11 cellular contexts compared by ENCODE assay signal in the genomic region with DNA sequence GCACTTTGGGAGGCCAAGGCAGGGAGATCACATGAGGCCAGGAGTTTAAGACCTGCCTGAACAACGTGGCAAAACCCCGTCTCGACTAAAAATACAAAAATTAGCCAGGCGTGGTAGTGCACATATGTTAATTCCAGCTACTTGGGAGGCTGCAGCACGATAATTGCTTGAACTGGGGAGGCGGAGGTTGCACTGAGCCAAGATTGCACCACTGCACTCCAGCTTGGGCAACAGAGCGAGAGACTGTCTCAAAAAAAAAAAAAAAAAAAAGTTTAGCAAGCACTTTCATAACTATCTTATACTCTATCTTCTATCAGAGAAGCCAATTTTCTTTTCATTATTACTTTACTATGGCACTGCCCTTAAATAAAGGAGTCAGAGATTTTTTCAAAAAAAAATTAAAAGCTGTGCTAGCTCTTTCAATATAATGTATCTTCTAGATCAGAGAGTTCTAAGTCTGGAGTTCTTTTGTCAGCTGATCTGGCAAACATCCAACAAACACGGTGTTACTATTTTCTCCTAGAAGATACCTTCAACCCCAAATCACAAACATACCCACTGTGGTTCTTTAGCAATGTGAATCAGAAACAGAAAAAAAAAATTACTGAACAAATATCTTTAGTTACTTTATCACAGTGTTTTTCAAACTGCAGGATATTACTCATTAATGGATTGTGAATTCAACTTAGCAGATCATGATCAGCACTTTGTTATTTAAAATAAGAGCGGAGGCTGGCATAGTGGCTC. TPM values are rescaled to one million over a fixed set of nuclear protein-coding genes. Genes with fewer than 3 reads are reported as not detected.
DNase-seq lines count a peak whose midpoint lies in the region; ATAC-seq, FAIRE-seq and TF ChIP-seq lines count a peak whose summit lies in the region.
"Had no signal": no experiment of that assay in that cellular context is flagged by ENCODE, and none has a peak within 500 bp of the region (broad histone marks: within the 10 kb centered on the region; RNA-seq: fewer than 3 reads in every experiment).

No MANE protein-coding gene starts in this region.

- H3K79me2 ChIP-seq in OCI-LY1 (ENCODE audit: insufficient read depth, low read length) (peaks cover 45% of the 10 kb centered on the region), endothelial cell of umbilical vein (ENCODE audit: control insufficient read depth, insufficient read depth, low read length) (peaks cover 48% of the 10 kb centered on the region), neural progenitor cell (ENCODE audit: low read depth) (peaks cover 67% of the 10 kb centered on the region)

- H3K4me3 ChIP-seq in OCI-LY1 (ENCODE audit: low read depth, low read length, poor library complexity, severe bottlenecking) = peak overlapping the region; percentile 4
- H3K4me3 ChIP-seq in endothelial cell of umbilical vein (replicated peaks in 1 of 3; ENCODE audit: insufficient read depth in 1 of 3, low read depth in 1 of 3, low read length in 3 of 3) = peak overlapping the region in 1 of 3 experiments; percentile 32
- no peak overlapping the region for H3K4me3 ChIP-seq in neural progenitor cell
- H3K4me3 ChIP-seq: mucosa of descending colon had no signal

- H3K9me3 ChIP-seq in OCI-LY1 (ENCODE audit: low read length) (no peaks in the 10 kb centered on the region), endothelial cell of umbilical vein (replicated peaks; ENCODE audit: control insufficient read depth, insufficient read depth, low read length) (no peaks in the 10 kb centered on the region), neural progenitor cell (ENCODE audit: low read depth) (no peaks in the 10 kb centered on the region)
- H3K9me3 ChIP-seq: mucosa of descending colon had no signal

- H3K36me3 Mint-ChIP-seq in natural killer cell (no peaks in the 10 kb centered on the region), neural progenitor cell (peaks cover 6% of the 10 kb centered on the region)

- no peak overlapping the region for H2AFZ ChIP-seq in OCI-LY1 (ENCODE audit: low read length)
- H2AFZ ChIP-seq in endothelial cell of umbilical vein (ENCODE audit: low read depth, low read length) = no peak overlapping the region
- H2AFZ ChIP-seq in neural progenitor cell (replicated peaks) = no peak overlapping the region

- FAIRE-seq in endothelial cell of umbilical vein (lab: Jason Lieb, UNC) = peak; percentile 76
- FAIRE-seq: GM12891 had no signal

- H3K4me3 Mint-ChIP-seq in natural killer cell (peak overlapping the region; percentile 56), neural progenitor cell (no peak overlapping the region)

- H3K9me2 ChIP-seq in OCI-LY1 (ENCODE audit: low read depth, low read length) = no peaks in the 10 kb centered on the region

- ATAC-seq in natural killer cell (no peak), HG03457 (IDR thresholded peaks at IDR 0.05; ENCODE audit: unreplicated experiment) (no peak), HG02885 (IDR thresholded peaks at IDR 0.05; ENCODE audit: poor library complexity, unreplicated experiment) (no peak)
- ATAC-seq: mucosa of descending colon had no signal

- H3K27ac Mint-ChIP-seq in natural killer cell = peak overlapping the region in 1 of 2 donors; percentile 31
- H3K27ac Mint-ChIP-seq in neural progenitor cell = no peak overlapping the region

- H3F3A ChIP-seq in OCI-LY1 (ENCODE audit: insufficient read depth, low read length) (no peaks in the 10 kb centered on the region), neural progenitor cell (ENCODE audit: low read depth) (peaks cover 20% of the 10 kb centered on the region)

- no TSS peak for BruUV-seq in endothelial cell of umbilical vein (replicated peaks; lab: Mats Ljungman, UMichigan)

- dilution Hi-C loops in endothelial cell of umbilical vein (cut with MboI; ENCODE audit: extremely low pct_ligation_motif_present, low sequenced_read_pairs) = no loop called here

- no peaks in the 10 kb centered on the region for H3K9me1 ChIP-seq in endothelial cell of umbilical vein (replicated peaks; ENCODE audit: control insufficient read depth, extremely low read depth, insufficient read depth, low read length)

- H3K9ac ChIP-seq in OCI-LY1 (ENCODE audit: low read length) (peak overlapping the region; percentile 12; the same call in 1 of the 2 replicates), endothelial cell of umbilical vein (replicated peaks; ENCODE audit: extremely low read depth, insufficient read depth, low read length) (peak overlapping the region; percentile 24), neural progenitor cell (no peak overlapping the region)

- peaks cover 37% of the 10 kb centered on the region for H3K4me1 ChIP-seq in OCI-LY1 (ENCODE audit: insufficient read depth, low read length, severe bottlenecking)
- H3K4me1 ChIP-seq in endothelial cell of umbilical vein (ENCODE audit: control insufficient read depth, extremely low read depth, insufficient read depth, low read length) = peaks cover 32% of the 10 kb centered on the region
- peaks cover 10% of the 10 kb centered on the region for H3K4me1 ChIP-seq in neural progenitor cell

- peak overlapping the region; percentile 37 for H3K4me2 ChIP-seq in OCI-LY1 (ENCODE audit: low read length)
- peak overlapping the region; percentile 97 for H3K4me2 ChIP-seq in endothelial cell of umbilical vein (ENCODE audit: insufficient read depth, low read length)
- H3K4me2 ChIP-seq in neural progenitor cell = no peak overlapping the region

- H3K27me3 ChIP-seq in OCI-LY1 (ENCODE audit: insufficient read depth, low read length) (no peaks in the 10 kb centered on the region), endothelial cell of umbilical vein (ENCODE audit: control insufficient read depth in 2 of 2, insufficient read depth in 2 of 2, low read length in 2 of 2) (no peaks in the 10 kb centered on the region), neural progenitor cell (no peaks in the 10 kb centered on the region)

- H3K9me3 Mint-ChIP-seq in natural killer cell (no peaks in the 10 kb centered on the region), neural progenitor cell (no peaks in the 10 kb centered on the region)

- H3K36me3 ChIP-seq in OCI-LY1 (ENCODE audit: insufficient read depth, low read length) = peaks cover 46% of the 10 kb centered on the region
- peaks cover 2 to 8% of the 10 kb centered on the region in 2 experiments for H3K36me3 ChIP-seq in endothelial cell of umbilical vein (ENCODE audit: control insufficient read depth in 2 of 2, extremely low read depth in 1 of 2, insufficient read depth in 2 of 2, low read length in 2 of 2)
- peaks cover 3% of the 10 kb centered on the region for H3K36me3 ChIP-seq in neural progenitor cell

- peak; percentile 5 for DNase-seq in EH (ENCODE audit: low read depth)
- peak; percentile 83 for DNase-seq in endothelial cell of umbilical vein (ENCODE audit: low read depth, low spot score)
- DNase-seq in natural killer cell = no peak
- DNase-seq in neural progenitor cell (ENCODE audit: low spot score) = no peak
- DNase-seq in GM19240 (ENCODE audit: insufficient read length, low spot score) = no peak
- DNase-seq: mucosa of descending colon; stimulated activated CD8-positive, alpha-beta memory T cell treated with anti-CD3 and anti-CD28 coated beads, Interleukin-4, amount 100 ng/mL, for 48 hours had no signal

- intact Hi-C loops in endothelial cell of umbilical vein (cut with micrococcal nuclease) (loop anchor here (5.0 kb wide), 1 partner anchor 322 kb away; no protein-coding TSS in a partner anchor), natural killer cell (cut with micrococcal nuclease) (no loop called here)

- CTCF ChIA-PET in endothelial cell of umbilical vein (lab: Charles Lee) = interaction anchor here (0.6 to 2.6 kb wide), 2 partner anchors 16 to 53 kb away, joined by 3 to 21 read pairs; partner anchors contain the start of gene AQR

- H3K4me1 Mint-ChIP-seq in natural killer cell (peaks cover 22 to 30% of the 10 kb centered on the region in 2 donors), neural progenitor cell (peaks cover 16% of the 10 kb centered on the region)

- TF ChIP-seq CTCF in OCI-LY1 (IDR thresholded peaks at IDR 0.05; ENCODE audit: low read length) (no peak), endothelial cell of umbilical vein (IDR thresholded peaks at IDR 0.05; ENCODE audit: extremely low read depth in 1 of 2, insufficient read depth in 1 of 2, low read depth in 1 of 2, low read length in 2 of 2) (no peak), natural killer cell (IDR thresholded peaks at IDR 0.05) (no peak), neural progenitor cell (IDR thresholded peaks at IDR 0.05) (no peak)

- POLR2A ChIA-PET in endothelial cell of umbilical vein (lab: Charles Lee) = interaction anchor here (0.7 to 1.0 kb wide), 3 partner anchors 10 to 1805 kb away, joined by 4 to 5 read pairs (median 5); partner anchors contain the start of gene AQR

- no peak for TF ChIP-seq POLR2A in endothelial cell of umbilical vein (IDR thresholded peaks at IDR 0.05; ENCODE audit: low read depth, low read length)

- H3K27me3 Mint-ChIP-seq in natural killer cell (ENCODE audit: low read depth in 2 of 2) = no peaks in the 10 kb centered on the region
- H3K27me3 Mint-ChIP-seq in neural progenitor cell (ENCODE audit: insufficient read depth, low read depth) = no peaks in the 10 kb centered on the region

- H4K20me1 ChIP-seq in OCI-LY1 (ENCODE audit: insufficient read depth, low read length) (no peaks in the 10 kb centered on the region), endothelial cell of umbilical vein (replicated peaks; ENCODE audit: control insufficient read depth, extremely low read depth, insufficient read depth, low read length) (no peaks in the 10 kb centered on the region), neural progenitor cell (ENCODE audit: low read depth) (peaks cover 19% of the 10 kb centered on the region)

- no peak overlapping the region for H3K27ac ChIP-seq in OCI-LY1 (ENCODE audit: low read depth, low read length, poor library complexity, severe bottlenecking)
- H3K27ac ChIP-seq in endothelial cell of umbilical vein (ENCODE audit: insufficient read depth, low read depth, low read length) = peak overlapping the region; percentile 59
- no peak overlapping the region for H3K27ac ChIP-seq in neural progenitor cell

RNA-seq across cellular contexts. Expression of gene ZNF770, which starts 3.0 kb away (rescaled TPM):
- total RNA-seq in endothelial cell of umbilical vein (29.3 and 30.3 TPM in 2 replicates), natural killer cell (10 to 100 TPM; 26.4 to 35.3 (median 30.1) TPM), neural progenitor cell (ENCODE audit: low replicate concordance) (34.0 and 56.1 TPM in 2 replicates)
- polyA plus RNA-seq in endothelial cell of umbilical vein = 4.7 and 6.4 TPM in 2 replicates
- polyA plus RNA-seq in endothelial cell of umbilical vein (2011; cell fraction: cytosol; rRNA removed) = 6.8 and 7.2 TPM in 2 replicates
- polyA plus RNA-seq in endothelial cell of umbilical vein (2011; cell fraction: nucleus; rRNA removed) = 9.6 and 11.1 TPM in 2 replicates
- 10.8 and 17.6 TPM in 2 replicates for polyA plus RNA-seq in endothelial cell of umbilical vein (2012)
- 23.2 and 25.7 TPM in 2 replicates for polyA minus RNA-seq in endothelial cell of umbilical vein
- polyA minus RNA-seq in endothelial cell of umbilical vein (2011; cell fraction: cytosol; rRNA and poly(A)+ RNA removed) = 35.4 TPM
- polyA minus RNA-seq in endothelial cell of umbilical vein (2011; cell fraction: nucleus; rRNA and poly(A)+ RNA removed) = 18.0 and 26.5 TPM in 2 replicates

RNA-seq across cellular contexts. Expression of gene AQR, which starts 15.5 kb away (rescaled TPM):
- total RNA-seq in endothelial cell of umbilical vein (37.5 and 37.7 TPM in 2 replicates), natural killer cell (10 to 100 TPM; 44.8 to 64.4 (median 53.0) TPM), neural progenitor cell (ENCODE audit: low replicate concordance) (38.4 and 54.3 TPM in 2 replicates)
- polyA plus RNA-seq in endothelial cell of umbilical vein = 18.7 and 18.9 TPM in 2 replicates
- polyA plus RNA-seq in endothelial cell of umbilical vein (2011; cell fraction: cytosol; rRNA removed) = 23.0 and 24.3 TPM in 2 replicates
- polyA plus RNA-seq in endothelial cell of umbilical vein (2011; cell fraction: nucleus; rRNA removed) = 58.3 and 78.1 TPM in 2 replicates
- polyA plus RNA-seq in endothelial cell of umbilical vein (2012) = 14.1 and 21.0 TPM in 2 replicates
- 34.3 and 34.4 TPM in 2 replicates for polyA minus RNA-seq in endothelial cell of umbilical vein
- 25.4 TPM for polyA minus RNA-seq in endothelial cell of umbilical vein (2011; cell fraction: cytosol; rRNA and poly(A)+ RNA removed)
- polyA minus RNA-seq in endothelial cell of umbilical vein (2011; cell fraction: nucleus; rRNA and poly(A)+ RNA removed) = 64.2 and 98.2 TPM in 2 replicates

Comparison
In these comparisons a context has a peak if more than half of its experiments do, and no peak if none do; other contexts are left out.
1. DNase-seq: peak in EH (single experiment) and endothelial cell of umbilical vein (single experiment); none in natural killer cell (single experiment), neural progenitor cell (single experiment) and GM19240 (single experiment).